17 cellular contexts compared by ENCODE assay signal in the genomic region with DNA sequence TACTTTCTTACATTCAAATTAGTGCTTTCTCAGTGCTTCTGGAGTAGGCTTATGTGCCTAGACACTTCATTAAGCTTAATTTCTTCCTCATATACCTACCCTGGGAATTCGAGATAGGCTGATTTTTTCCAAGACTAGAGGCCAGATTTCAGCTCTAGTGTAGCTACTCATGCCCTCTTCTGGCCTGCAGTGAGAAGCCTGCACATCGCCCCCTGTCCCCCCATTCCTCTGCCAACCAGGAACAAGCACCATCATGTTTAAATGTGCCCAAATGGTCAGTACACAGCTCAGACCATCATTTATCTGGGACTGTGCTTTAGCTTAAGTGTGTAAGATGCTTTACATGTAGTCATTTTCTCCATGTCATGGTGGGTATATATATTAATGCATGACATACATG.
DNase-seq lines count a peak whose midpoint lies in the region; ATAC-seq, FAIRE-seq and TF ChIP-seq lines count a peak whose summit lies in the region.
"Had no signal": no experiment of that assay in that cellular context is flagged by ENCODE, and none has a peak within 500 bp of the region (broad histone marks: within the 10 kb centered on the region; RNA-seq: fewer than 3 reads in every experiment).

No MANE protein-coding gene starts in this region.

- CTCF ChIA-PET in HCT116 (lab: Charles Lee) = no interaction called here

- H2AFZ ChIP-seq in HCT116 (ENCODE audit: low read depth, low read length, poor library complexity, severe bottlenecking) = no peak overlapping the region
- H2AFZ ChIP-seq: GM23248 had no signal

- POLR2A ChIA-PET in HCT116 (lab: Charles Lee) = no interaction called here

- H2AK5ac ChIP-seq in mesendoderm (ENCODE audit: low read length) = no peak overlapping the region

- no peak overlapping the region for H3K23ac ChIP-seq in mesendoderm (ENCODE audit: low read length)

- no peak for FAIRE-seq in frontal cortex (lab: Jason Lieb, UNC)
- FAIRE-seq: A549, D721Med, K562 had no signal

- no TSS peak for BruUV-seq in HCT116 (replicated peaks; lab: Mats Ljungman, UMichigan)

- no peak overlapping the region for H3K4me2 ChIP-seq in HCT116 (ENCODE audit: low read length)
- no peak overlapping the region for H3K4me2 ChIP-seq in mesendoderm (ENCODE audit: low read length)
- H3K4me2 ChIP-seq: A549 had no signal

- 70 to 81% methylated on average over 1 to 2 of the region's 2 CpGs for WGBS in endodermal cell (ENCODE audit: insufficient coverage in 1 of 2, insufficient read length in 1 of 2), 2 experiments
- no CpG with 5 or more reads among the region's 2 CpGs for WGBS in mesendoderm (ENCODE audit: extremely low coverage, insufficient coverage, low lambda C conversion rate)

- peaks cover 3% of the 10 kb centered on the region for H3K9me3 Mint-ChIP-seq in endodermal cell

- H3K18ac ChIP-seq in mesendoderm (ENCODE audit: low read length) = no peak overlapping the region

- H3K36me3 Mint-ChIP-seq in endodermal cell (ENCODE audit: low read depth) = no peaks in the 10 kb centered on the region
- H3K36me3 Mint-ChIP-seq: CD4-positive, alpha-beta memory T cell had no signal

- H2BK15ac ChIP-seq in mesendoderm (replicated peaks; ENCODE audit: low read depth) = no peak overlapping the region

- no peak overlapping the region for H3K4ac ChIP-seq in mesendoderm (ENCODE audit: low read depth, low read length)

- no peaks in the 10 kb centered on the region for H4K20me1 ChIP-seq in HCT116 (ENCODE audit: insufficient read depth)

- no peaks in the 10 kb centered on the region for H3K4me1 ChIP-seq in HCT116 (ENCODE audit: control insufficient read depth in 1 of 2, insufficient read depth in 2 of 2, low read length in 2 of 2)
- no peaks in the 10 kb centered on the region for H3K4me1 ChIP-seq in endodermal cell (ENCODE audit: control insufficient read depth, insufficient read depth, low read length)
- no peaks in the 10 kb centered on the region for H3K4me1 ChIP-seq in mesendoderm (ENCODE audit: control insufficient read depth, low read depth, low read length)
- H3K4me1 ChIP-seq: A549, BE2C had no signal

- peak in 2 of 3 experiments; percentile 4 to 17; a peak in 2 of 6 replicates for TF ChIP-seq CTCF in HCT116 (IDR thresholded peaks at IDR 0.05 in 2 of 3, conservative IDR thresholded peaks at IDR 0.05 in 1 of 3; ENCODE audit: borderline replicate concordance in 1 of 3, insufficient read depth in 1 of 3, low read depth in 2 of 3, low read length in 2 of 3)
- TF ChIP-seq CTCF in endodermal cell (conservative IDR thresholded peaks at IDR 0.05) = peak; percentile 57

- no peak overlapping the region for H3K56ac ChIP-seq in mesendoderm (ENCODE audit: low read length)

- no peaks in the 10 kb centered on the region for H3K27me3 Mint-ChIP-seq in endodermal cell (ENCODE audit: insufficient read depth)
- H3K27me3 Mint-ChIP-seq: CD4-positive, alpha-beta memory T cell had no signal

- no peak for TF ChIP-seq POLR2A in HCT116 (IDR thresholded peaks at IDR 0.05; ENCODE audit: borderline replicate concordance, extremely low read depth, insufficient read depth, insufficient read length)

- H3K27ac ChIP-seq in HCT116 (ENCODE audit: low read depth, low read length) (no peak overlapping the region), endodermal cell (ENCODE audit: low read depth, low read length) (no peak overlapping the region), mesendoderm (ENCODE audit: low read depth, low read length) (no peak overlapping the region)
- H3K27ac ChIP-seq: A549, C4-2B, GM23248 had no signal

- intact Hi-C loops in HCT116 (cut with micrococcal nuclease) = no loop called here

- no peak overlapping the region for H3K27ac Mint-ChIP-seq in endodermal cell
- H3K27ac Mint-ChIP-seq: CD4-positive, alpha-beta memory T cell had no signal

- no peak overlapping the region for H2BK5ac ChIP-seq in mesendoderm (ENCODE audit: low read length)

- no peak overlapping the region for H3K4me3 ChIP-seq in HCT116 (replicated peaks in 1 of 2; ENCODE audit: low read depth in 1 of 2, low read length in 2 of 2)
- H3K4me3 ChIP-seq in endodermal cell (ENCODE audit: low read length) = no peak overlapping the region
- no peak overlapping the region for H3K4me3 ChIP-seq in mesendoderm (ENCODE audit: low read length)
- H3K4me3 ChIP-seq: A549, GM23248, K562 had no signal

- no peak overlapping the region for H3K9ac ChIP-seq in HCT116 (ENCODE audit: low read length)
- no peak overlapping the region for H3K9ac ChIP-seq in endodermal cell (ENCODE audit: extremely low read depth, low read length, poor library complexity, severe bottlenecking)
- H3K9ac ChIP-seq in mesendoderm (ENCODE audit: low read length) = no peak overlapping the region
- H3K9ac ChIP-seq: GM23248 had no signal

- H3K4me1 Mint-ChIP-seq in endodermal cell = peaks cover 2% of the 10 kb centered on the region
- H3K4me1 Mint-ChIP-seq: CD4-positive, alpha-beta memory T cell had no signal

- H3K9me2 ChIP-seq in HCT116 (ENCODE audit: insufficient read depth) = no peaks in the 10 kb centered on the region

- H2BK120ac ChIP-seq in mesendoderm (ENCODE audit: low read depth, low read length) = no peak overlapping the region

- DNase-seq in HCT116 (ENCODE audit: low read depth, low spot score) = no peak
- peak; percentile 53 for DNase-seq in endodermal cell
- peak; percentile 42 for DNase-seq in mesendoderm
- DNase-seq in SKM-1 (lab: John Stamatoyannopoulos, UW; ENCODE audit: unreplicated experiment) = no peak
- DNase-seq in frontal cortex (ENCODE audit: low spot score in 2 of 2) = no peak
- DNase-seq in stimulated activated naive CD4-positive, alpha-beta T cell (lab: John Stamatoyannopoulos, UW) = no peak
- DNase-seq: BE2C; CD4-positive, alpha-beta memory T cell; DMS153; DND-41; GDM1; GM23248; HCEC 1CT had no signal

- H3K79me2 ChIP-seq in HCT116 (ENCODE audit: insufficient read depth, low read length) = no peaks in the 10 kb centered on the region
- H3K79me2 ChIP-seq in mesendoderm (ENCODE audit: control insufficient read depth, insufficient read depth, low read length) = no peaks in the 10 kb centered on the region

- H3K4me3 Mint-ChIP-seq in endodermal cell = no peak overlapping the region
- H3K4me3 Mint-ChIP-seq: CD4-positive, alpha-beta memory T cell had no signal

- H3K9me3 ChIP-seq in HCT116 (ENCODE audit: control insufficient read depth in 1 of 2, insufficient read depth in 1 of 2, low read depth in 1 of 2, low read length in 2 of 2) (no peaks in the 10 kb centered on the region), endodermal cell (ENCODE audit: control insufficient read depth, low read length) (no peaks in the 10 kb centered on the region)
- H3K9me3 ChIP-seq: A549, BE2C had no signal

- no peak overlapping the region for H4K5ac ChIP-seq in mesendoderm (ENCODE audit: low read length)

- H3K27me3 ChIP-seq in HCT116 (ENCODE audit: insufficient read depth, low read length) = no peaks in the 10 kb centered on the region
- no peaks in the 10 kb centered on the region for H3K27me3 ChIP-seq in endodermal cell (ENCODE audit: control insufficient read depth, insufficient read depth, low read length, poor library complexity, severe bottlenecking)
- no peaks in the 10 kb centered on the region for H3K27me3 ChIP-seq in mesendoderm (ENCODE audit: insufficient read depth, low read length, poor library complexity)
- H3K27me3 ChIP-seq: BE2C had no signal

- H3K36me3 ChIP-seq in HCT116 (ENCODE audit: control insufficient read depth in 1 of 2, insufficient read depth in 2 of 2, low read length in 2 of 2) (no peaks in the 10 kb centered on the region), endodermal cell (ENCODE audit: control insufficient read depth, insufficient read depth, low read length) (no peaks in the 10 kb centered on the region), mesendoderm (ENCODE audit: control insufficient read depth, insufficient read depth, low read length) (no peaks in the 10 kb centered on the region)
- H3K36me3 ChIP-seq: BE2C had no signal

- RAD21 ChIA-PET in HCT116 (lab: Charles Lee; ENCODE audit: low non-redundant PET in 1 of 2, low total read pairs in 2 of 2, uncharacterized antibody in 2 of 2, unreplicated experiment in 2 of 2) = no interaction called here

- peak; percentile 18; the same call in 1 of the 2 replicates for TF ChIP-seq RAD21 in HCT116 (IDR thresholded peaks at IDR 0.05; ENCODE audit: low read depth)

- 0 out of 2 replicates have a peak, but pooled peaks have one; percentile 27 for ATAC-seq in HCT116
- ATAC-seq: A549, K562 had no signal

- H3K79me1 ChIP-seq in mesendoderm (ENCODE audit: low read length) = no peaks in the 10 kb centered on the region

- no peak overlapping the region for H4K8ac ChIP-seq in mesendoderm (ENCODE audit: low read depth, low read length)

TF ChIP-seq in HCT116, 20 proteins besides CTCF, POLR2A, EP300 and RAD21 (continues in another document):
- TF ChIP-seq TCF7L2 (IDR thresholded peaks at IDR 0.05; ENCODE audit: borderline replicate concordance, extremely low read depth, insufficient read depth, insufficient read length) = no peak
- no peak for TF ChIP-seq FOSL1 (IDR thresholded peaks at IDR 0.05; ENCODE audit: low read depth)
- no peak for TF ChIP-seq SP1 (IDR thresholded peaks at IDR 0.05; ENCODE audit: low read depth)
- no peak for TF ChIP-seq SRF (IDR thresholded peaks at IDR 0.05; ENCODE audit: low read depth)
- no peak for TF ChIP-seq JUND (IDR thresholded peaks at IDR 0.05)
- TF ChIP-seq EGR1 (IDR thresholded peaks at IDR 0.05; ENCODE audit: low read depth) = no peak
- TF ChIP-seq, protein P1, sequence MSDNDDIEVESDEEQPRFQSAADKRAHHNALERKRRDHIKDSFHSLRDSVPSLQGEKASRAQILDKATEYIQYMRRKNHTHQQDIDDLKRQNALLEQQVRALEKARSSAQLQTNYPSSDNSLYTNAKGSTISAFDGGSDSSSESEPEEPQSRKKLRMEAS (IDR thresholded peaks at IDR 0.05) = no peak
- TF ChIP-seq CEBPB (IDR thresholded peaks at IDR 0.05; ENCODE audit: low read depth) = no peak
- TF ChIP-seq EZH2 (IDR thresholded peaks at IDR 0.05) = no peak
- TF ChIP-seq ZFX (IDR thresholded peaks at IDR 0.05) = no peak
- TF ChIP-seq, protein P2, sequence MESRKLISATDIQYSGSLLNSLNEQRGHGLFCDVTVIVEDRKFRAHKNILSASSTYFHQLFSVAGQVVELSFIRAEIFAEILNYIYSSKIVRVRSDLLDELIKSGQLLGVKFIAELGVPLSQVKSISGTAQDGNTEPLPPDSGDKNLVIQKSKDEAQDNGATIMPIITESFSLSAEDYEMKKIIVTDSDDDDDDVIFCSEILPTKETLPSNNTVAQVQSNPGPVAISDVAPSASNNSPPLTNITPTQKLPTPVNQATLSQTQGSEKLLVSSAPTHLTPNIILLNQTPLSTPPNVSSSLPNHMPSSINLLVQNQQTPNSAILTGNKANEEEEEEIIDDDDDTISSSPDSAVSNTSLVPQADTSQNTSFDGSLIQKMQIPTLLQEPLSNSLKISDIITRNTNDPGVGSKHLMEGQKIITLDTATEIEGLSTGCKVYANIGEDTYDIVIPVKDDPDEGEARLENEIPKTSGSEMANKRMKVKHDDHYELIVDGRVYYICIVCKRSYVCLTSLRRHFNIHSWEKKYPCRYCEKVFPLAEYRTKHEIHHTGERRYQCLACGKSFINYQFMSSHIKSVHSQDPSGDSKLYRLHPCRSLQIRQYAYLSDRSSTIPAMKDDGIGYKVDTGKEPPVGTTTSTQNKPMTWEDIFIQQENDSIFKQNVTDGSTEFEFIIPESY (IDR thresholded peaks at IDR 0.05; ENCODE audit: extremely low read depth, insufficient replicate concordance, low read length) = no peak

Comparison
In these comparisons a context has a peak if more than half of its experiments do, and no peak if none do; other contexts are left out.
1. DNase-seq: peak in endodermal cell (single experiment) and mesendoderm (single experiment); none in HCT116 (single experiment), SKM-1 (single experiment), frontal cortex (0 of 2) and stimulated activated naive CD4-positive, alpha-beta T cell (0 of 6).